ENCODE assay signal across 28 cellular contexts in genomic region chr16:85914423-85914794, GRCh38. TPM values are rescaled to one million over a fixed set of nuclear protein-coding genes. Genes with fewer than 3 reads are reported as not detected.
A peak's percentile ranks its signal among the peaks of the same experiment; 100 is the strongest.
DNase-seq lines count a peak whose midpoint lies in the region; ATAC-seq and TF ChIP-seq lines count a peak whose summit lies in the region.
"Had no signal": no experiment of that assay in that cellular context is flagged by ENCODE, and none has a peak within 500 bp of the region (broad histone marks: within the 10 kb centered on the region; RNA-seq: fewer than 3 reads in every experiment).

No MANE protein-coding gene starts in this region.

- no peak for DNase-seq in activated naive CD4-positive, alpha-beta T cell treated with anti-CD3 and anti-CD28 coated beads for 36 hours
- no peak for DNase-seq in activated naive CD4-positive, alpha-beta T cell (lab: John Stamatoyannopoulos, UW)
- DNase-seq in activated B cell treated with CpG ODN at 0.5 μM for 24 hours, result no peak
- no peak for DNase-seq in memory B cell (ENCODE audit: low spot score in 2 of 2)
- DNase-seq in RPMI8226, result no peak
- DNase-seq in NCI-H2107 treated with DMSO at 0.1 percent for 48 hours (lab: John Stamatoyannopoulos, UW; ENCODE audit: unreplicated experiment), result no peak
- no peak for DNase-seq in OCI-LY7 (ENCODE audit: low spot score)
- DNase-seq: activated CD4-positive, alpha-beta T cell treated with anti-CD3 and anti-CD28 coated beads for 1 hour; activated gamma-delta T cell treated with Interleukin-2 at 50 U/mL for 16 hours; activated T-cell treated with anti-CD3 and anti-CD28 coated beads, Interleukin-2, amount 50 U/mL, for 48 hours; amniotic stem cell; CD8-positive, alpha-beta T cell; dermis blood vessel endothelial cell; endodermal cell; KG1; MG63; NCI-H1105; NCI-H187; NCI-H2171; nucleus accumbens; psoas muscle; stimulated activated CD4-positive, alpha-beta T cell treated with anti-CD3 and anti-CD28 coated beads, Interleukin-4, amount 100 ng/mL, for 1 hour had no signal

- CTCF ChIA-PET in activated naive CD4-positive, alpha-beta T cell treated with anti-CD3 and anti-CD28 coated beads for 36 hours (lab: Charles Lee), result interaction anchor here (1.1 to 4.3 kb wide), 3 partner anchors 12 to 93 kb away, joined by 3 to 14 read pairs (median 3); no protein-coding TSS in a partner anchor
- CTCF ChIA-PET in activated B cell treated with CpG ODN at 0.5 μM for 24 hours (lab: Charles Lee) (interaction anchor here (3.2 kb wide), 1 partner anchor 93 kb away, joined by 24 read pairs; no protein-coding TSS in a partner anchor), OCI-LY7 (lab: Charles Lee; ENCODE audit: unreplicated experiment) (no interaction called here)

- H3K27ac ChIP-seq in OCI-LY7 (ENCODE audit: low read depth, low read length, poor library complexity, severe bottlenecking), result no peak overlapping the region
- H3K27ac ChIP-seq: psoas muscle, upper lobe of right lung had no signal

- H3K36me3 Mint-ChIP-seq in activated naive CD4-positive, alpha-beta T cell treated with anti-CD3 and anti-CD28 coated beads for 36 hours (ENCODE audit: low read depth), result peaks cover 83% of the 10 kb centered on the region
- H3K36me3 Mint-ChIP-seq in activated B cell treated with CpG ODN at 0.5 μM for 24 hours (ENCODE audit: low read depth), result peaks cover 97% of the 10 kb centered on the region
- H3K36me3 Mint-ChIP-seq in memory B cell, result peaks cover 52% of the 10 kb centered on the region
- peaks cover 93% of the 10 kb centered on the region for H3K36me3 Mint-ChIP-seq in stimulated activated memory B cell treated with anti-CD40 and anti-IgM and Interleukin-4, amounts not matched to agents 10 μg/mL and 1 μg/mL and 100 μg/mL, for 72 hours
- H3K36me3 Mint-ChIP-seq: brain had no signal

- intact Hi-C loops in activated naive CD4-positive, alpha-beta T cell treated with anti-CD3 and anti-CD28 coated beads for 36 hours (cut with micrococcal nuclease), result no loop called here
- intact Hi-C loops in activated B cell treated with CpG ODN at 0.5 μM for 24 hours (cut with micrococcal nuclease) (loop anchor here (5.0 kb wide), 1 partner anchor 593 kb away; no protein-coding TSS in a partner anchor), OCI-LY7 (cut with micrococcal nuclease; ENCODE audit: unreplicated experiment) (no loop called here)

- H3K4me1 Mint-ChIP-seq in activated naive CD4-positive, alpha-beta T cell treated with anti-CD3 and anti-CD28 coated beads for 36 hours (ENCODE audit: low read depth), result peaks cover 41% of the 10 kb centered on the region
- H3K4me1 Mint-ChIP-seq in activated B cell treated with CpG ODN at 0.5 μM for 24 hours (peaks cover 99% of the 10 kb centered on the region), memory B cell (peaks cover 60% of the 10 kb centered on the region)
- peaks cover 95% of the 10 kb centered on the region for H3K4me1 Mint-ChIP-seq in stimulated activated memory B cell treated with anti-CD40 and anti-IgM and Interleukin-4, amounts not matched to agents 10 μg/mL and 1 μg/mL and 100 μg/mL, for 72 hours
- H3K4me1 Mint-ChIP-seq: endodermal cell had no signal

- no peak overlapping the region for H3K4me3 ChIP-seq in OCI-LY7 (ENCODE audit: low read depth, low read length, poor library complexity, severe bottlenecking)
- H3K4me3 ChIP-seq: MG63, psoas muscle, upper lobe of right lung had no signal

- no peak overlapping the region for H3K4me3 Mint-ChIP-seq in activated naive CD4-positive, alpha-beta T cell treated with anti-CD3 and anti-CD28 coated beads for 36 hours
- H3K4me3 Mint-ChIP-seq in activated B cell treated with CpG ODN at 0.5 μM for 24 hours (peak overlapping the region; percentile 35), memory B cell (no peak overlapping the region)
- peak overlapping the region; percentile 52 for H3K4me3 Mint-ChIP-seq in stimulated activated memory B cell treated with anti-CD40 and anti-IgM and Interleukin-4, amounts not matched to agents 10 μg/mL and 1 μg/mL and 100 μg/mL, for 72 hours
- H3K4me3 Mint-ChIP-seq: brain; CD8-positive, alpha-beta T cell; endodermal cell; T-helper 1 cell treated with Interleukin-12 subunit alpha and Interleukin-12 subunit beta and Interleukin-4 antibody, amounts not matched to agents 30 μg/mL and 1 μg/mL, for 36 hours had no signal

- H3K9me3 ChIP-seq in OCI-LY7 (ENCODE audit: low read length), result no peaks in the 10 kb centered on the region
- H3K9me3 ChIP-seq: MG63, psoas muscle, upper lobe of right lung had no signal

- no peak overlapping the region for H3K4me2 ChIP-seq in OCI-LY7 (ENCODE audit: low read length)

- H4K20me1 ChIP-seq in OCI-LY7 (ENCODE audit: insufficient read depth, low read length), result no peaks in the 10 kb centered on the region

- no peaks in the 10 kb centered on the region for H3K9me2 ChIP-seq in OCI-LY7 (ENCODE audit: insufficient read depth, low read length)

- ATAC-seq in activated B cell treated with CpG ODN at 0.5 μM for 24 hours (ENCODE audit: low read depth) (no peak), memory B cell (ENCODE audit: low read depth) (no peak)
- ATAC-seq in stimulated activated memory B cell treated with anti-CD40 and anti-IgM and Interleukin-4, amounts not matched to agents 10 μg/mL and 1 μg/mL and 100 μg/mL, for 72 hours, result no peak
- ATAC-seq: CD8-positive, alpha-beta T cell; psoas muscle; sciatic nerve had no signal

- H3K27me3 Mint-ChIP-seq in activated naive CD4-positive, alpha-beta T cell treated with anti-CD3 and anti-CD28 coated beads for 36 hours (ENCODE audit: low read depth), result no peaks in the 10 kb centered on the region
- no peaks in the 10 kb centered on the region for H3K27me3 Mint-ChIP-seq in activated B cell treated with CpG ODN at 0.5 μM for 24 hours
- H3K27me3 Mint-ChIP-seq in memory B cell, result no peaks in the 10 kb centered on the region
- no peaks in the 10 kb centered on the region for H3K27me3 Mint-ChIP-seq in stimulated activated memory B cell treated with anti-CD40 and anti-IgM and Interleukin-4, amounts not matched to agents 10 μg/mL and 1 μg/mL and 100 μg/mL, for 72 hours

- H3K36me3 ChIP-seq in OCI-LY7 (ENCODE audit: insufficient read depth, low read length), result peaks cover 100% of the 10 kb centered on the region
- H3K36me3 ChIP-seq: MG63, upper lobe of right lung had no signal

- POLR2A ChIA-PET in activated B cell treated with CpG ODN at 0.5 μM for 24 hours (lab: Charles Lee), result interaction anchor here (0.7 to 4.3 kb wide), 5 partner anchors 12 to 70 kb away, joined by 3 to 27 read pairs (median 18); partner anchors contain the start of gene IRF8
- POLR2A ChIA-PET in OCI-LY7 (lab: Charles Lee), result no interaction called here

- no peaks in the 10 kb centered on the region for H3K9me3 Mint-ChIP-seq in activated naive CD4-positive, alpha-beta T cell treated with anti-CD3 and anti-CD28 coated beads for 36 hours
- peaks cover 2% of the 10 kb centered on the region for H3K9me3 Mint-ChIP-seq in activated B cell treated with CpG ODN at 0.5 μM for 24 hours
- no peaks in the 10 kb centered on the region for H3K9me3 Mint-ChIP-seq in memory B cell
- no peaks in the 10 kb centered on the region for H3K9me3 Mint-ChIP-seq in stimulated activated memory B cell treated with anti-CD40 and anti-IgM and Interleukin-4, amounts not matched to agents 10 μg/mL and 1 μg/mL and 100 μg/mL, for 72 hours
- H3K9me3 Mint-ChIP-seq: CD8-positive, alpha-beta T cell; endodermal cell; T-helper 1 cell treated with Interleukin-12 subunit alpha and Interleukin-12 subunit beta and Interleukin-4 antibody, amounts not matched to agents 30 μg/mL and 1 μg/mL, for 36 hours had no signal

- H2AFZ ChIP-seq in OCI-LY7 (ENCODE audit: low read length), result no peak overlapping the region

- BruUV-seq in OCI-LY7 (replicated peaks; lab: Mats Ljungman, UMichigan), result no TSS peak

- H3K4me1 ChIP-seq in OCI-LY7 (ENCODE audit: insufficient read depth, low read length, poor library complexity, severe bottlenecking), result peaks cover 71% of the 10 kb centered on the region
- H3K4me1 ChIP-seq: psoas muscle had no signal

- TF ChIP-seq CTCF in activated B cell treated with CpG ODN at 0.5 μM for 24 hours (IDR thresholded peaks at IDR 0.05) (no peak), OCI-LY7 (conservative IDR thresholded peaks at IDR 0.05; ENCODE audit: low read length) (no peak)

- H3K27ac Mint-ChIP-seq in activated naive CD4-positive, alpha-beta T cell treated with anti-CD3 and anti-CD28 coated beads for 36 hours, result peak overlapping the region; percentile 41
- H3K27ac Mint-ChIP-seq in activated B cell treated with CpG ODN at 0.5 μM for 24 hours (peak overlapping the region; percentile 97), memory B cell (peak overlapping the region; percentile 86)
- H3K27ac Mint-ChIP-seq in stimulated activated memory B cell treated with anti-CD40 and anti-IgM and Interleukin-4, amounts not matched to agents 10 μg/mL and 1 μg/mL and 100 μg/mL, for 72 hours, result peak overlapping the region; percentile 94
- H3K27ac Mint-ChIP-seq: CD8-positive, alpha-beta T cell; endodermal cell; T-helper 1 cell treated with Interleukin-12 subunit alpha and Interleukin-12 subunit beta and Interleukin-4 antibody, amounts not matched to agents 30 μg/mL and 1 μg/mL, for 36 hours had no signal

- H3K79me2 ChIP-seq in OCI-LY7 (ENCODE audit: insufficient read depth, low read depth, low read length), result peaks cover 42% of the 10 kb centered on the region

RNA-seq across cellular contexts. Expression of gene IRF8, which starts 15.4 kb away (rescaled TPM):
- 100 to 1,000 TPM; 323 to 328 TPM for total RNA-seq in activated naive CD4-positive, alpha-beta T cell treated with anti-CD3 and anti-CD28 coated beads for 36 hours
- 234 and 248 TPM in 2 replicates for total RNA-seq in activated B cell treated with CpG ODN at 0.5 μM for 24 hours
- 181 and 188 TPM in 2 replicates for total RNA-seq in OCI-LY7 (2014; rRNA removed; shearing (Covaris generic))
- total RNA-seq in OCI-LY7 (2022), result 210 and 224 TPM in 2 replicates
- total RNA-seq: NCI-H460 had no signal

Comparison
In these comparisons a context has a peak if more than half of its experiments do, and no peak if none do; other contexts are left out.
1. H3K27ac Mint-ChIP-seq: peak in every context shown above with its lines; median percentile 97 in activated B cell treated with CpG ODN at 0.5 μM for 24 hours; 94 in stimulated activated memory B cell treated with anti-CD40 and anti-IgM and Interleukin-4, amounts not matched to agents 10 μg/mL and 1 μg/mL and 100 μg/mL, for 72 hours; 86 in memory B cell; 41 in activated naive CD4-positive, alpha-beta T cell treated with anti-CD3 and anti-CD28 coated beads for 36 hours.
2. H3K4me3 Mint-ChIP-seq: peak in activated B cell treated with CpG ODN at 0.5 μM for 24 hours (single experiment) and stimulated activated memory B cell treated with anti-CD40 and anti-IgM and Interleukin-4, amounts not matched to agents 10 μg/mL and 1 μg/mL and 100 μg/mL, for 72 hours (single experiment); none in activated naive CD4-positive, alpha-beta T cell treated with anti-CD3 and anti-CD28 coated beads for 36 hours (single experiment) and memory B cell (single experiment).